27 cellular contexts compared by ENCODE assay signal in the genomic region with DNA sequence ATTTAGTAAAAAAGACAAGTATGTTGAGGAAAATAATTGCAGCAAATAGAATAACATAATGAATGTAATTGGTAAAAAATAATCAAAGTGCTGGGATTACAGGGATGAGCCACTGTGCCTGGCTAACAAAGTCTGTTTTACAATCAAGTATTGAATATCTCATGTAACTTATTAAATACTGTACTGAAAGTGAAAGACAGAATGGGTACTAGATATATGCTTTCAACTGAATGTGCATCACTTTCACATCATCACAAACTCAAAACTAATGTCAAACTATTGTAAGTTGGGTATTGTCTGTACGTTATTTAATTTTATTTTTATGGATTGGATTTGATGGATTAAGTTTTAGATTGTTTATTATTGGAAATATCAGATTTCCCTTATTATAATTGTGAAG. TPM values are rescaled to one million over a fixed set of nuclear protein-coding genes. Genes with fewer than 3 reads are reported as not detected.
"Had no signal": no experiment of that assay in that cellular context is flagged by ENCODE, and none has a peak within 500 bp of the region (broad histone marks: within the 10 kb centered on the region; RNA-seq: fewer than 3 reads in every experiment).

No MANE protein-coding gene starts in this region.

- H3K27ac Mint-ChIP-seq: mesothelial cell of epicardium; naive B cell; naive thymus-derived CD8-positive, alpha-beta T cell had no signal

- FAIRE-seq: islet of Langerhans, keratinocyte had no signal

- H3K27me3 ChIP-seq: dorsolateral prefrontal cortex, esophagus squamous epithelium, gastrocnemius medialis, heart right ventricle, left lung had no signal

- H3K4me1 ChIP-seq: esophagus squamous epithelium, gastrocnemius medialis, heart right ventricle, lower lobe of right lung had no signal

- H3K27ac ChIP-seq: coronary artery, dorsolateral prefrontal cortex, epithelial cell of prostate, esophagus squamous epithelium, gastrocnemius medialis, heart right ventricle, left lung, lower lobe of right lung had no signal

- H3K9me3 ChIP-seq: esophagus squamous epithelium, gastrocnemius medialis, mucosa of descending colon had no signal

- H3K36me3 Mint-ChIP-seq: naive B cell had no signal

- H3K27me3 Mint-ChIP-seq: naive B cell; naive thymus-derived CD8-positive, alpha-beta T cell had no signal

- DNase-seq: dermis blood vessel endothelial cell; dorsolateral prefrontal cortex; effector CD4-positive, alpha-beta T cell; effector memory CD4-positive, alpha-beta T cell; erythroblast; esophagus squamous epithelium; foreskin fibroblast; foreskin melanocyte; gastrocnemius medialis; glutamatergic neuron; head of caudate nucleus; heart right ventricle; hippocampal formation; left cardiac atrium; left lung; left ventricle myocardium superior; lower lobe of right lung; mesenchymal stem cell; mucosa of descending colon; naive B cell; naive thymus-derived CD8-positive, alpha-beta T cell had no signal

- H3K4me3 ChIP-seq: coronary artery, dorsolateral prefrontal cortex, esophagus squamous epithelium, gastrocnemius medialis, heart right ventricle, left lung, lower lobe of right lung, mucosa of descending colon had no signal

- H3K36me3 ChIP-seq: esophagus squamous epithelium, gastrocnemius medialis, heart right ventricle, left lung, lower lobe of right lung had no signal

- H3K4me3 Mint-ChIP-seq: mesothelial cell of epicardium; naive B cell; naive thymus-derived CD8-positive, alpha-beta T cell had no signal

- H3K4me1 Mint-ChIP-seq: naive B cell; naive thymus-derived CD8-positive, alpha-beta T cell had no signal

- ATAC-seq: esophagus mucosa; gastrocnemius medialis; heart right ventricle; left cardiac atrium; left lung; left ventricle myocardium superior; lower lobe of right lung; mucosa of descending colon; naive thymus-derived CD8-positive, alpha-beta T cell had no signal

RNA-seq across cellular contexts. Expression of a gene that starts 58.9 kb away (rescaled TPM):
- total RNA-seq: naive thymus-derived CD8-positive, alpha-beta T cell had no signal
- polyA plus RNA-seq: naive thymus-derived CD8-positive, alpha-beta T cell had no signal
